8 cellular contexts compared by ENCODE assay signal in the genomic region with DNA sequence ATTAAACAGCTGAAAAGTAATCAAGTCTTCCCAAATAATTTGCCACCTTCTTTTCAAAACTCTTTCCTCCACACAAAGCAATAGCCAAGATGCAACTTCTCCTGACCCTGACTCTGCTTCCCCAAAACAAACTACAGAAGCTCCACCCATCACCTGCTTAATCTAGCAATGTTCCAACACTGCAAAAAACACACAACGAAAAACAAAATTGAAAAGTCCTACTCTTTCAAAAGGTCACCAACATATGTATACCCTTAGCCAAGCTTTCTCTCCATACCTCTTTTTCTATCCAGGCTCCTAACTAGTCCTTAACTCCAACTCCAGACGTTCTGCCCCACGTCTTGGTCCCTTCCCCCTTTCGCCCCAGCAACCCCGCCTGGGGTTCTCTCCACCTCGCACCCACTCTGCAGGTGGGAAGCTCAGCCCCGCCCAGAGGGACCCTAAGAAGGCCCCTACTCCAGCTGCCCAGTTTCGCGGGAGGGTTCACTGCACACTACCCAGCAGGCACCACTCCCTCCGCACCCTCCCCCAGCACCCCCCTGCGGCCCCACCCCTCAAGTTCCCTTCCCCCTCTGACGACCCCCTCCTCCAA. TPM values are rescaled to one million over a fixed set of nuclear protein-coding genes. Genes with fewer than 3 reads are reported as not detected.
DNase-seq lines count a peak whose midpoint lies in the region; ATAC-seq and TF ChIP-seq lines count a peak whose summit lies in the region.

No MANE protein-coding gene starts in this region.

- peak overlapping the region; percentile 95 for H3K9ac ChIP-seq in KMS-11

- H2AFZ ChIP-seq in KMS-11 (ENCODE audit: low read depth) = no peak overlapping the region

- TF ChIP-seq EP300 in ovary (IDR thresholded peaks at IDR 0.05) = no peak

- peaks cover 0 to 12% (median 4%) of the 10 kb centered on the region in 7 donors for H3K9me3 Mint-ChIP-seq in CD14-positive monocyte

- peaks cover 57% of the 10 kb centered on the region for H3K79me2 ChIP-seq in KMS-11 (ENCODE audit: insufficient read depth, low read depth)

- H3K27me3 ChIP-seq in KMS-11 (ENCODE audit: insufficient read depth, low read depth) (no peaks in the 10 kb centered on the region), ovary (no peaks in the 10 kb centered on the region)

- H3K4me3 ChIP-seq in KMS-11 (IDR thresholded peaks at IDR 0.05; ENCODE audit: insufficient read depth, low read depth, low read length) (no peak overlapping the region), foreskin fibroblast (ENCODE audit: low read depth in 1 of 2, low read length in 2 of 2) (peak overlapping the region; percentile 88 to 96), ovary (peak overlapping the region; percentile 100)

- peaks cover 52% of the 10 kb centered on the region for H3K4me1 Mint-ChIP-seq in CD14-positive monocyte

- WGBS in ovary, 3 donors = 1 to 4% (median 2%) methylated on average over 12 of the region's 12 CpGs

- peaks cover 3 to 8% (median 5%) of the 10 kb centered on the region in 3 donors for H3K27me3 Mint-ChIP-seq in CD14-positive monocyte (ENCODE audit: low read depth in 3 of 3)

- ATAC-seq in GM19467 (IDR thresholded peaks at IDR 0.05; ENCODE audit: unreplicated experiment) = peak; percentile 14
- ATAC-seq in HG03175 (IDR thresholded peaks at IDR 0.05; ENCODE audit: unreplicated experiment) = no peak

- H3K4me3 Mint-ChIP-seq in CD14-positive monocyte = peak overlapping the region; percentile 86 to 92

- DNase-seq in CD14-positive monocyte (ENCODE audit: low spot score) (no peak), foreskin fibroblast (peak in 1 of 2 donors; percentile 19), ovary (peak in 3 of 5 donors; percentile 26 to 61 (median 54)), NCI-H2196 treated with DMSO at 0.1 percent for 48 hours (lab: John Stamatoyannopoulos, UW; ENCODE audit: unreplicated experiment) (no peak)
- DNase-seq in activated CD8-positive, alpha-beta memory T cell treated with anti-CD3 and anti-CD28 coated beads, Interleukin-2, amount 50 U/mL, for 4 hours = peak; percentile 27

- TF ChIP-seq CTCF in CD14-positive monocyte (IDR thresholded peaks at IDR 0.05) (no peak), KMS-11 (conservative IDR thresholded peaks at IDR 0.05; ENCODE audit: low read depth, low read length) (no peak), foreskin fibroblast (IDR thresholded peaks at IDR 0.05; ENCODE audit: low read depth, low read length) (no peak), ovary (IDR thresholded peaks at IDR 0.05) (no peak)

- peak overlapping the region; percentile 55 to 98 (median 93) for H3K27ac Mint-ChIP-seq in CD14-positive monocyte

- H3K27ac ChIP-seq in KMS-11 = peak overlapping the region; percentile 79
- peak overlapping the region; percentile 73 to 92 for H3K27ac ChIP-seq in ovary

- no peaks in the 10 kb centered on the region for H3K9me3 ChIP-seq in ovary

- peaks cover 35% of the 10 kb centered on the region for H4K20me1 ChIP-seq in KMS-11 (ENCODE audit: insufficient read depth)

- peaks cover 34% of the 10 kb centered on the region for H3K4me1 ChIP-seq in KMS-11 (ENCODE audit: low read depth, poor library complexity, severe bottlenecking)
- H3K4me1 ChIP-seq in ovary (ENCODE audit: insufficient read depth) = peaks cover 9% of the 10 kb centered on the region

- H3K4me2 ChIP-seq in KMS-11 = peak overlapping the region; percentile 75

- H3K36me3 ChIP-seq in KMS-11 (ENCODE audit: insufficient read depth) (0 out of 2 replicates have a peak, but pooled peaks cover 6% of the 10 kb centered on the region), ovary (no peaks in the 10 kb centered on the region)

- intact Hi-C loops in CD14-positive monocyte (cut with micrococcal nuclease) (loop anchor here (5.0 to 10.0 kb wide), 2 partner anchors 109 to 572 kb away; partner anchors contain the start of genes PSMF1 (in 1 of the 2) and SRXN1 (in 1 of the 2)), ovary (cut with DNase I) (no loop called here)

- peaks cover 4 to 17% of the 10 kb centered on the region in 2 donors for H3K36me3 Mint-ChIP-seq in CD14-positive monocyte

- TF ChIP-seq POLR2A in ovary (IDR thresholded peaks at IDR 0.05) = no peak

RNA-seq across cellular contexts. Expression of gene CSNK2A1, which starts 0.7 kb away (rescaled TPM):
- polyA plus RNA-seq in CD14-positive monocyte (10 to 100 TPM; 31.7 to 55.5 TPM), ovary (100 to 1,000 TPM in 1 of 2 donors, 10 to 100 TPM in 1; 35.8 to 145 TPM)
- 100 to 1,000 TPM in 1 of 7 donors, 10 to 100 TPM in 6; 40.9 to 117 (median 95.7) TPM for total RNA-seq in ovary

Comparison
In these comparisons a context has a peak if more than half of its experiments do, and no peak if none do; other contexts are left out.
1. DNase-seq: peak in activated CD8-positive, alpha-beta memory T cell treated with anti-CD3 and anti-CD28 coated beads, Interleukin-2, amount 50 U/mL, for 4 hours (single experiment) and ovary (3 of 5); none in CD14-positive monocyte (single experiment) and NCI-H2196 treated with DMSO at 0.1 percent for 48 hours (single experiment).
2. intact Hi-C loops: an anchor here in CD14-positive monocyte (5.0 to 10.0 kb wide); none called in ovary.